Comparison of ENCODE assay signal across 10 cellular contexts in genomic region chrX:80812176-80812575, GRCh38. TPM values are rescaled to one million over a fixed set of nuclear protein-coding genes. Genes with fewer than 3 reads are reported as not detected.
A peak's percentile ranks its signal among the peaks of the same experiment; 100 is the strongest.
DNase-seq lines count a peak whose midpoint lies in the region; ATAC-seq and TF ChIP-seq lines count a peak whose summit lies in the region.
"Had no signal": no experiment of that assay in that cellular context is flagged by ENCODE, and none has a peak within 500 bp of the region (broad histone marks: within the 10 kb centered on the region; RNA-seq: fewer than 3 reads in every experiment).

No MANE protein-coding gene starts in this region.

- no peak for TF ChIP-seq CTCF in hepatocyte (IDR thresholded peaks at IDR 0.05; ENCODE audit: poor library complexity)

- H3K36me3 ChIP-seq in MG63 (no peaks in the 10 kb centered on the region), hepatocyte (replicated peaks; ENCODE audit: insufficient read depth, low read depth) (no peaks in the 10 kb centered on the region)

- no peaks in the 10 kb centered on the region for H3K4me1 ChIP-seq in hepatocyte (ENCODE audit: insufficient read depth)

- H3K79me2 ChIP-seq in hepatocyte, result peaks cover 5% of the 10 kb centered on the region

- H3K9me2 ChIP-seq in hepatocyte (replicated peaks; ENCODE audit: insufficient read depth), result no peaks in the 10 kb centered on the region

- H4K20me1 ChIP-seq in hepatocyte (ENCODE audit: insufficient read depth, poor library complexity, severe bottlenecking), result no peaks in the 10 kb centered on the region

- H3K9me3 ChIP-seq in MG63 (no peaks in the 10 kb centered on the region), hepatocyte (ENCODE audit: low read depth) (no peaks in the 10 kb centered on the region)

- peak; percentile 9 for DNase-seq in DMS 273 (lab: John Stamatoyannopoulos, UW; ENCODE audit: unreplicated experiment)
- no peak for DNase-seq in DMS 273 treated with DMSO at 0.1 percent for 48 hours (lab: John Stamatoyannopoulos, UW)
- DNase-seq in MG63, result peak; percentile 13
- DNase-seq in activated CD8-positive, alpha-beta memory T cell treated with anti-CD3 and anti-CD28 coated beads, Interleukin-2, amount 50 U/mL, for 48 hours, result peak; percentile 52
- DNase-seq in hepatocyte (ENCODE audit: low spot score), result peak; percentile 20
- no peak for DNase-seq in kidney glomerular epithelial cell (lab: John Stamatoyannopoulos, UW)
- DNase-seq in LoVo (ENCODE audit: low spot score), result no peak
- DNase-seq: activated B cell treated with CpG ODN at 0.5 μM for 24 hours had no signal

- WGBS in hepatocyte (ENCODE audit: low lambda C conversion rate, missing lambda C conversion rate), result 60% methylated on average over 1 of the region's 1 CpG

- ATAC-seq in GM21825 (IDR thresholded peaks at IDR 0.05; ENCODE audit: unreplicated experiment), result peak; percentile 38

- no peak overlapping the region for H3K27ac ChIP-seq in hepatocyte
- H3K27ac ChIP-seq: 22Rv1 had no signal

- H3K27me3 ChIP-seq in MG63, result no peaks in the 10 kb centered on the region
- no peaks in the 10 kb centered on the region for H3K27me3 ChIP-seq in hepatocyte

- no peak overlapping the region for H2AFZ ChIP-seq in hepatocyte

- H3K4me3 ChIP-seq in MG63 (no peak overlapping the region), hepatocyte (no peak overlapping the region)

- no peak overlapping the region for H3K4me2 ChIP-seq in hepatocyte

RNA-seq across cellular contexts. Expression of gene BRWD3, which starts 2.5 kb away (rescaled TPM):
- 2.4 and 5.4 TPM in 2 replicates for total RNA-seq in MG63 (2014; rRNA removed; shearing (Covaris generic); ENCODE audit: low replicate concordance)
- total RNA-seq in hepatocyte, result 23.1 and 28.3 TPM in 2 replicates
- 1.7 and 2.5 TPM in 2 replicates for polyA plus RNA-seq in hepatocyte

Comparison
In these comparisons a context has a peak if more than half of its experiments do, and no peak if none do; other contexts are left out.
1. DNase-seq: peak in DMS 273 (single experiment), MG63 (single experiment), activated CD8-positive, alpha-beta memory T cell treated with anti-CD3 and anti-CD28 coated beads, Interleukin-2, amount 50 U/mL, for 48 hours (single experiment) and hepatocyte (single experiment); none in DMS 273 treated with DMSO at 0.1 percent for 48 hours (single experiment), kidney glomerular epithelial cell (single experiment) and LoVo (single experiment).